25 cellular contexts compared by ENCODE assay signal in the genomic region with DNA sequence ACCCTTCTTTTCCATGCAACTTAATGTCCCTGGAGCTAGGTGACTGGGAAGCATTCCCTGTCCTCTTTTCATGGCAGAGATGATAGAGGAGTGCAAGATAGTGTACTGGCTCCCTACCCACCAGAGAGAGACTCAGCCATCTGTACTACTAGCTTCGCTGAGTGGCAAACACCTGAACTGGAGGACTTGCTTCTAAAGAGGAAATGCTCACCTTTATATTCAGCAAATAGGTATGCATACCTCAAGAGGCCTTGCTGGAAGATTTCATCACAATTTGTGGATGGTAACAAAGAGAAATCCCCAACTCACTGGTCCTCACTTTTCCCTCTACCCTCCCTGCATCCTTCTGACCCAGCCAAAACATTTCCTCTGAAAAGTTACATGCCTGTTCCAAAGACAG.
"Had no signal": no experiment of that assay in that cellular context is flagged by ENCODE, and none has a peak within 500 bp of the region (broad histone marks: within the 10 kb centered on the region; RNA-seq: fewer than 3 reads in every experiment).

No MANE protein-coding gene starts in this region.

- H3K36me3 Mint-ChIP-seq: activated CD8-positive, alpha-beta memory T cell treated with anti-CD3 and anti-CD28 coated beads, Interleukin-2, amount 10 ng/mL, durations not matched to agents 7 days and 5 days; activated naive CD4-positive, alpha-beta T cell treated with anti-CD3 and anti-CD28 coated beads, Interleukin-2, amount 50 U/mL, for 24 hours; immature natural killer cell; memory B cell had no signal

- H3K9me3 Mint-ChIP-seq: activated CD4-positive, alpha-beta T cell treated with anti-CD3 and anti-CD28 coated beads, Interleukin-2, amount 10 ng/mL, durations not matched to agents 7 days and 5 days; activated CD8-positive, alpha-beta T cell treated with anti-CD3 and anti-CD28 coated beads for 36 hours; memory B cell; nephron progenitor cell; T-helper 2 cell treated with Interferon-gamma antibody and Interleukin-4, amounts not matched to agents 5 μg/mL and 100 μg/mL, for 36 hours had no signal

- H3K27ac Mint-ChIP-seq: activated CD4-positive, alpha-beta T cell treated with anti-CD3 and anti-CD28 coated beads, Interleukin-2, amount 10 ng/mL, durations not matched to agents 7 days and 5 days; activated CD8-positive, alpha-beta memory T cell treated with anti-CD3 and anti-CD28 coated beads, Interleukin-2, amount 10 ng/mL, durations not matched to agents 7 days and 5 days; activated CD8-positive, alpha-beta T cell treated with anti-CD3 and anti-CD28 coated beads for 36 hours; activated naive CD4-positive, alpha-beta T cell treated with anti-CD3 and anti-CD28 coated beads, Interleukin-2, amount 50 U/mL, for 24 hours; immature natural killer cell; memory B cell; nephron progenitor cell; T-helper 2 cell treated with Interferon-gamma antibody and Interleukin-4, amounts not matched to agents 5 μg/mL and 100 μg/mL, for 36 hours had no signal

- H3K4me1 Mint-ChIP-seq: activated CD4-positive, alpha-beta T cell treated with anti-CD3 and anti-CD28 coated beads, Interleukin-2, amount 10 ng/mL, durations not matched to agents 7 days and 5 days; activated CD8-positive, alpha-beta memory T cell treated with anti-CD3 and anti-CD28 coated beads, Interleukin-2, amount 10 ng/mL, durations not matched to agents 7 days and 5 days; activated naive CD4-positive, alpha-beta T cell treated with anti-CD3 and anti-CD28 coated beads, Interleukin-2, amount 50 U/mL, for 24 hours; immature natural killer cell; memory B cell had no signal

- ATAC-seq: activated CD4-positive, CD25-positive, alpha-beta regulatory T cell treated with anti-CD3 and anti-CD28 coated beads, Interleukin-2, amount 50 U/mL, for 24 hours; activated CD8-positive, alpha-beta memory T cell treated with anti-CD3 and anti-CD28 coated beads, Interleukin-2, amount 10 ng/mL, durations not matched to agents 7 days and 5 days; activated CD8-positive, alpha-beta T cell treated with anti-CD3 and anti-CD28 coated beads for 36 hours; body of pancreas; pancreas; psoas muscle had no signal

- H3K27ac ChIP-seq: body of pancreas, left ventricle myocardium inferior, pancreas, psoas muscle, right atrium auricular region, stomach, suprapubic skin, tibial nerve, uterus, VCaP had no signal

- H3K27me3 ChIP-seq: body of pancreas, pancreas, right atrium auricular region, stomach, tibial nerve, uterus had no signal

- H3K27me3 Mint-ChIP-seq: activated CD4-positive, alpha-beta T cell treated with anti-CD3 and anti-CD28 coated beads, Interleukin-2, amount 10 ng/mL, durations not matched to agents 7 days and 5 days; activated CD8-positive, alpha-beta memory T cell treated with anti-CD3 and anti-CD28 coated beads, Interleukin-2, amount 10 ng/mL, durations not matched to agents 7 days and 5 days; activated naive CD4-positive, alpha-beta T cell treated with anti-CD3 and anti-CD28 coated beads, Interleukin-2, amount 50 U/mL, for 24 hours; memory B cell had no signal

- DNase-seq: activated CD4-positive, alpha-beta T cell treated with anti-CD3 and anti-CD28 coated beads, Interleukin-2, amount 10 ng/mL, durations not matched to agents 7 days and 5 days; activated CD8-positive, alpha-beta memory T cell treated with anti-CD3 and anti-CD28 coated beads, Interleukin-2, amount 10 ng/mL, durations not matched to agents 7 days and 5 days; activated CD8-positive, alpha-beta T cell treated with anti-CD3 and anti-CD28 coated beads for 36 hours; activated gamma-delta T cell; activated T-cell treated with anti-CD3 and anti-CD28 coated beads for 4 hours; anterior cingulate cortex; body of pancreas; erythroblast; foreskin fibroblast; immature natural killer cell; left ventricle myocardium inferior; nephron progenitor cell; pancreas; psoas muscle; stimulated activated CD4-positive, alpha-beta T cell treated with anti-CD3 and anti-CD28 coated beads, Interleukin-12 subunit alpha, Interleukin-12 subunit beta, amount 100 ng/mL, for 4 hours; stomach; uterus had no signal

- H3K4me1 ChIP-seq: left ventricle myocardium inferior, psoas muscle, right atrium auricular region, suprapubic skin, tibial nerve, uterus had no signal

- H3K4me3 Mint-ChIP-seq: activated CD4-positive, alpha-beta T cell treated with anti-CD3 and anti-CD28 coated beads, Interleukin-2, amount 10 ng/mL, durations not matched to agents 7 days and 5 days; activated CD8-positive, alpha-beta memory T cell treated with anti-CD3 and anti-CD28 coated beads, Interleukin-2, amount 10 ng/mL, durations not matched to agents 7 days and 5 days; activated CD8-positive, alpha-beta T cell treated with anti-CD3 and anti-CD28 coated beads for 36 hours; activated naive CD4-positive, alpha-beta T cell treated with anti-CD3 and anti-CD28 coated beads, Interleukin-2, amount 50 U/mL, for 24 hours; immature natural killer cell; memory B cell; nephron progenitor cell; T-helper 2 cell treated with Interferon-gamma antibody and Interleukin-4, amounts not matched to agents 5 μg/mL and 100 μg/mL, for 36 hours had no signal
